Comparison of ENCODE assay signal across 8 cellular contexts in genomic region chrX:1537031-1537715, GRCh38. TPM values are rescaled to one million over a fixed set of nuclear protein-coding genes. Genes with fewer than 3 reads are reported as not detected.
DNase-seq lines count a peak whose midpoint lies in the region; ATAC-seq and TF ChIP-seq lines count a peak whose summit lies in the region.

Gene P2RY8, minus strand, starts transcription at chrX:1537185. Its CDS starts 70,627 bp downstream, at chrX:1466558.

- H3K4me1 Mint-ChIP-seq in activated B cell treated with CpG ODN at 0.5 μM for 24 hours (peaks cover 20% of the 10 kb centered on the region), type B pancreatic cell (ENCODE audit: unreplicated experiment) (no peaks in the 10 kb centered on the region)

- POLR2A ChIA-PET in activated B cell treated with CpG ODN at 0.5 μM for 24 hours (lab: Charles Lee), result no interaction called here

- no peaks in the 10 kb centered on the region for H3K27me3 Mint-ChIP-seq in activated B cell treated with CpG ODN at 0.5 μM for 24 hours
- no peaks in the 10 kb centered on the region for H3K27me3 Mint-ChIP-seq in type B pancreatic cell

- CTCF ChIA-PET in activated B cell treated with CpG ODN at 0.5 μM for 24 hours (lab: Charles Lee), result no interaction called here

- no peak within 1 kb of the TSS for H3K4me2 ChIP-seq in neuronal stem cell (ENCODE audit: insufficient read depth, low read length, poor library complexity, severe bottlenecking)

- no peak within 1 kb of the TSS for H2BK5ac ChIP-seq in neuronal stem cell (ENCODE audit: low read length)

- peak within 1 kb of the TSS; percentile 83 for H3K18ac ChIP-seq in neuronal stem cell (ENCODE audit: low read length)

- H3K36me3 ChIP-seq in neuronal stem cell (replicated peaks in 1 of 2; ENCODE audit: control insufficient read depth in 2 of 2, insufficient read depth in 2 of 2, low read length in 2 of 2), result no peaks in the 10 kb centered on the region

- H3K4me3 Mint-ChIP-seq in activated B cell treated with CpG ODN at 0.5 μM for 24 hours, result peak within 1 kb of the TSS; percentile 98
- H3K4me3 Mint-ChIP-seq in type B pancreatic cell, result no peak within 1 kb of the TSS

- peak within 1 kb of the TSS; percentile 91 for H3K4me3 ChIP-seq in GM08714 (ENCODE audit: low read length)
- no peak within 1 kb of the TSS for H3K4me3 ChIP-seq in cardiac fibroblast (replicated peaks in 1 of 2; ENCODE audit: low read depth in 2 of 2, low read length in 2 of 2)
- no peak within 1 kb of the TSS for H3K4me3 ChIP-seq in neuronal stem cell (ENCODE audit: low read length in 2 of 2)

- H3K79me1 ChIP-seq in neuronal stem cell (ENCODE audit: low read depth, low read length), result no peaks in the 10 kb centered on the region

- H4K8ac ChIP-seq in neuronal stem cell (ENCODE audit: low read depth, low read length), result no peak within 1 kb of the TSS

- H3K27me3 ChIP-seq in neuronal stem cell (ENCODE audit: control insufficient read depth in 3 of 3, insufficient read depth in 3 of 3, low read depth in 1 of 3, low read length in 3 of 3), result no peaks in the 10 kb centered on the region

- DNase-seq in KG1 (lab: John Stamatoyannopoulos, UW) (peak; percentile 87), activated B cell treated with CpG ODN at 0.5 μM for 24 hours (peak; percentile 72), cardiac fibroblast (ENCODE audit: low read depth in 2 of 2) (peak; percentile 28 to 69), neuronal stem cell (ENCODE audit: low spot score) (no peak), type B pancreatic cell (ENCODE audit: extremely low spot score, unreplicated experiment) (peak; percentile 63), NCI-H1092 treated with DMSO at 0.1 percent for 48 hours (lab: John Stamatoyannopoulos, UW) (no peak)

- peak within 1 kb of the TSS; percentile 81 for H2AK5ac ChIP-seq in neuronal stem cell (ENCODE audit: low read depth, low read length)

- H3K14ac ChIP-seq in neuronal stem cell (ENCODE audit: low read length), result peak within 1 kb of the TSS; percentile 8

- H3K9me3 ChIP-seq in neuronal stem cell (replicated peaks in 1 of 2; ENCODE audit: control insufficient read depth in 2 of 2, insufficient read depth in 1 of 2, low read depth in 1 of 2, low read length in 2 of 2), result no peaks in the 10 kb centered on the region

- ATAC-seq in GM21529 (IDR thresholded peaks at IDR 0.05; ENCODE audit: unreplicated experiment) (peak; percentile 65), activated B cell treated with CpG ODN at 0.5 μM for 24 hours (ENCODE audit: low read depth) (peak; percentile 76)

- no peak within 1 kb of the TSS for H3K4ac ChIP-seq in neuronal stem cell (ENCODE audit: low read length)

- H3K36me3 Mint-ChIP-seq in activated B cell treated with CpG ODN at 0.5 μM for 24 hours (ENCODE audit: low read depth) (peaks cover 30% of the 10 kb centered on the region), type B pancreatic cell (no peaks in the 10 kb centered on the region)

- H4K91ac ChIP-seq in neuronal stem cell (ENCODE audit: low read depth, low read length, poor library complexity), result no peak within 1 kb of the TSS

- H3K23ac ChIP-seq in neuronal stem cell (ENCODE audit: low read depth, low read length, poor library complexity), result no peak within 1 kb of the TSS

- H3K27ac ChIP-seq in neuronal stem cell (replicated peaks; ENCODE audit: low read length), result no peak within 1 kb of the TSS

- H2BK12ac ChIP-seq in neuronal stem cell (ENCODE audit: low read length), result no peak within 1 kb of the TSS

- no CpG with 5 or more reads among the region's 27 CpGs for WGBS in neuronal stem cell (ENCODE audit: extremely low coverage in 2 of 2, insufficient read length in 2 of 2, insufficient replicate concordance in 1 of 2), 2 donors

- peaks cover 0 to 6% of the 10 kb centered on the region in 2 donors for H3K4me1 ChIP-seq in neuronal stem cell (ENCODE audit: control insufficient read depth in 2 of 2, insufficient read depth in 1 of 2, low read depth in 1 of 2, low read length in 2 of 2)

- no peak within 1 kb of the TSS for H2BK15ac ChIP-seq in neuronal stem cell (ENCODE audit: low read length)

- H2AFZ ChIP-seq in neuronal stem cell (ENCODE audit: low read length), result peak within 1 kb of the TSS; percentile 40

- TF ChIP-seq CTCF in activated B cell treated with CpG ODN at 0.5 μM for 24 hours (IDR thresholded peaks at IDR 0.05) (no peak), cardiac fibroblast (IDR thresholded peaks at IDR 0.05; ENCODE audit: low read depth, low read length) (no peak), type B pancreatic cell (conservative IDR thresholded peaks at IDR 0.05) (no peak)

- H3K27ac Mint-ChIP-seq in activated B cell treated with CpG ODN at 0.5 μM for 24 hours, result peak within 1 kb of the TSS; percentile 96
- no peak within 1 kb of the TSS for H3K27ac Mint-ChIP-seq in type B pancreatic cell

- no peak within 1 kb of the TSS for H3K9ac ChIP-seq in neuronal stem cell (ENCODE audit: low read depth, low read length, poor library complexity)

- H3K9me3 Mint-ChIP-seq in activated B cell treated with CpG ODN at 0.5 μM for 24 hours (no peaks in the 10 kb centered on the region), type B pancreatic cell (no peaks in the 10 kb centered on the region)

- H2BK120ac ChIP-seq in neuronal stem cell (ENCODE audit: low read depth, low read length), result peak within 1 kb of the TSS; percentile 39

- intact Hi-C loops in activated B cell treated with CpG ODN at 0.5 μM for 24 hours (cut with micrococcal nuclease), result loop anchor here (1.0 to 10.0 kb wide), 12 partner anchors 18 to 1068 kb away; partner anchors contain the start of genes AKAP17A and SLC25A6

RNA-seq across cellular contexts. Expression of gene P2RY8, which starts in this region (rescaled TPM):
- total RNA-seq in activated B cell treated with CpG ODN at 0.5 μM for 24 hours, result 315 and 332 TPM in 2 replicates
- polyA plus RNA-seq in neuronal stem cell (2013, experiment 1 of 2), result 0.26 TPM
- 0.29 TPM for polyA plus RNA-seq in neuronal stem cell (2013, experiment 2 of 2)
- total RNA-seq in type B pancreatic cell (ENCODE audit: low replicate concordance), result not detected in 2 replicates

Comparison
In these comparisons a context has a peak if more than half of its experiments do, and no peak if none do; other contexts are left out.
1. RNA of gene P2RY8 (total RNA-seq): 315 to 332 TPM in activated B cell treated with CpG ODN at 0.5 μM for 24 hours; not detected in type B pancreatic cell; every median in the first group is over 100 times any median in the second.
2. Peak in DNase-seq in type B pancreatic cell; RNA of the gene not detected or under 1 TPM.
3. DNase-seq: peak in KG1 (single experiment), activated B cell treated with CpG ODN at 0.5 μM for 24 hours (single experiment) and cardiac fibroblast (2 of 2); none in neuronal stem cell (single experiment) and NCI-H1092 treated with DMSO at 0.1 percent for 48 hours (single experiment).